In genomic region chr5:32067774-32068173, GRCh38 we compare ENCODE assay signal across 8 cellular contexts.
"Had no signal": no experiment of that assay in that cellular context is flagged by ENCODE, and none has a peak within 500 bp of the region (broad histone marks: within the 10 kb centered on the region; RNA-seq: fewer than 3 reads in every experiment).

No MANE protein-coding gene starts in this region.

- ATAC-seq: HCT116, K562 had no signal

- H3K27ac Mint-ChIP-seq: HFFc6 had no signal

- H3K4me3 Mint-ChIP-seq: HFFc6 had no signal

- DNase-seq: GM23248, GOT3, H7, HFFc6, IMR-90, KG1 had no signal

- H3K9me3 Mint-ChIP-seq: HFFc6 had no signal
